In genomic region chr7:50974240-50974639, GRCh38 we compare ENCODE assay signal across 28 cellular contexts.
"Had no signal": no experiment of that assay in that cellular context is flagged by ENCODE, and none has a peak within 500 bp of the region (broad histone marks: within the 10 kb centered on the region; RNA-seq: fewer than 3 reads in every experiment).

No MANE protein-coding gene starts in this region.

- ATAC-seq: effector memory CD8-positive, alpha-beta T cell; naive thymus-derived CD8-positive, alpha-beta T cell; psoas muscle had no signal

- H3K27me3 Mint-ChIP-seq: stimulated activated naive B cell treated with anti-CD40 and anti-IgM and Interleukin-4, amounts not matched to agents 10 μg/mL and 1 μg/mL and 100 μg/mL, for 72 hours; stimulated activated naive CD8-positive, alpha-beta T cell treated with anti-CD3 and anti-CD28 coated beads, Interleukin-15, Interleukin-2, amounts not matched to agents 100 ng/mL and 50 ng/mL, for 24 hours had no signal

- H3K27ac Mint-ChIP-seq: effector memory CD8-positive, alpha-beta T cell; immature natural killer cell; naive thymus-derived CD8-positive, alpha-beta T cell; nephron progenitor cell; stimulated activated naive CD8-positive, alpha-beta T cell treated with anti-CD3 and anti-CD28 coated beads, Interleukin-15, Interleukin-2, amounts not matched to agents 100 ng/mL and 50 ng/mL, for 24 hours had no signal

- H3K36me3 Mint-ChIP-seq: immature natural killer cell; stimulated activated naive B cell treated with anti-CD40 and anti-IgM and Interleukin-4, amounts not matched to agents 10 μg/mL and 1 μg/mL and 100 μg/mL, for 72 hours had no signal

- H3K4me1 Mint-ChIP-seq: immature natural killer cell; nephron progenitor cell; stimulated activated naive B cell treated with anti-CD40 and anti-IgM and Interleukin-4, amounts not matched to agents 10 μg/mL and 1 μg/mL and 100 μg/mL, for 72 hours had no signal

- H3K9me3 ChIP-seq: esophagus squamous epithelium, ovary, right lobe of liver, thoracic aorta, tibial nerve, upper lobe of left lung, uterus had no signal

- H3K4me3 Mint-ChIP-seq: effector memory CD8-positive, alpha-beta T cell; immature natural killer cell; naive thymus-derived CD8-positive, alpha-beta T cell; nephron progenitor cell; stimulated activated naive B cell treated with anti-CD40 and anti-IgM and Interleukin-4, amounts not matched to agents 10 μg/mL and 1 μg/mL and 100 μg/mL, for 72 hours; stimulated activated naive CD8-positive, alpha-beta T cell treated with anti-CD3 and anti-CD28 coated beads, Interleukin-15, Interleukin-2, amounts not matched to agents 100 ng/mL and 50 ng/mL, for 24 hours had no signal

- DNase-seq: cortex of kidney; effector memory CD8-positive, alpha-beta T cell; erythroblast; esophagus squamous epithelium; foreskin melanocyte; glutamatergic neuron; hypothalamus; immature natural killer cell; islet precursor cell; kidney glomerular epithelial cell; mammary epithelial cell; mesendoderm; midbrain; naive thymus-derived CD8-positive, alpha-beta T cell; nephron progenitor cell; occipital lobe; ovary; psoas muscle; right lobe of liver; small intestine; stimulated activated CD4-positive, alpha-beta T cell treated with anti-CD3 and anti-CD28 coated beads, Interleukin-15, amount 100 ng/mL, for 24 hours; stimulated activated CD4-positive, alpha-beta T cell treated with anti-CD3 and anti-CD28 coated beads, Interleukin-2, amount 100 ng/mL, for 48 hours; stimulated activated naive B cell treated with anti-CD40 and anti-IgM and Interleukin-4, amounts not matched to agents 10 μg/mL and 1 μg/mL and 100 μg/mL, for 72 hours; uterus had no signal
